18 cellular contexts compared by ENCODE assay signal in the genomic region with DNA sequence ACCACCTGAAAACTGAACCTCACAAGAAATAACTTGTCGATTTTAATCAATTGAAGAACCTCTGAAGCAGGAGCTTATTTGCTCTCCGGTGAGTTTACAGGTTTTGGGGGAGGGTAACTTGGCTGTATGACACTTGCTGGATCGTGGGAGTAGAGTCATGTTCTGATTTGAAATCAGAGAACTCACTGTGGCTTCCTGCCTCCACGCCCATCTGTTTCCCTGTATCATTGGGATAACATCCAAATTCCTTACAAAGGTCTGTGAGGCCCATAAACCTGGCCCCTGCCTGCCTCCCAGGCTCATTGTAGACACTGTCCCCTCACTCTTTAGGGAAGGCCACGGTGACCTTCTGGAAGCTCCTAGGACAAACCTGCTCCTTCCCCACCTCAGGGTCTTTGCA. TPM values are rescaled to one million over a fixed set of nuclear protein-coding genes. Genes with fewer than 3 reads are reported as not detected.
DNase-seq lines count a peak whose midpoint lies in the region; TF ChIP-seq lines count a peak whose summit lies in the region.
"Had no signal": no experiment of that assay in that cellular context is flagged by ENCODE, and none has a peak within 500 bp of the region (broad histone marks: within the 10 kb centered on the region; RNA-seq: fewer than 3 reads in every experiment).

No MANE protein-coding gene starts in this region.

- H3K4me1 Mint-ChIP-seq in activated T-cell treated with anti-CD3 and anti-CD28 coated beads, Interleukin-2, amount 50 U/mL, for 24 hours (ENCODE audit: low read depth), result peaks cover 49% of the 10 kb centered on the region

- peak overlapping the region; percentile 35 for H3K27ac Mint-ChIP-seq in activated T-cell treated with anti-CD3 and anti-CD28 coated beads, Interleukin-2, amount 50 U/mL, for 24 hours
- H3K27ac Mint-ChIP-seq: type B pancreatic cell had no signal

- in situ Hi-C loops in brain microvascular endothelial cell (cut with HindIII; ENCODE audit: low pct_ligation_motif_present, low sequenced_read_pairs), result no loop called here

- peaks cover 2% of the 10 kb centered on the region for H3K27me3 ChIP-seq in brain microvascular endothelial cell (replicated peaks)

- peaks cover 5% of the 10 kb centered on the region for H3K27me3 Mint-ChIP-seq in activated T-cell treated with anti-CD3 and anti-CD28 coated beads, Interleukin-2, amount 50 U/mL, for 24 hours

- no peak for TF ChIP-seq CTCF in brain microvascular endothelial cell (IDR thresholded peaks at IDR 0.05; ENCODE audit: low read depth, low read length, missing control alignments)

- H3K4me3 Mint-ChIP-seq in activated T-cell treated with anti-CD3 and anti-CD28 coated beads, Interleukin-2, amount 50 U/mL, for 24 hours, result no peak overlapping the region
- H3K4me3 Mint-ChIP-seq: neural crest cell, type B pancreatic cell had no signal

- no peak overlapping the region for H3K27ac ChIP-seq in brain microvascular endothelial cell
- H3K27ac ChIP-seq: gastroesophageal sphincter, HL-60 had no signal

- no peak for DNase-seq in activated T-cell treated with anti-CD3 and anti-CD28 coated beads, Interleukin-2, amount 50 U/mL, for 24 hours
- DNase-seq in activated T-cell treated with anti-CD3 and anti-CD28 coated beads for 4 hours (no peak), NCI-H226 (peak; percentile 59), cerebellum (ENCODE audit: low spot score) (peak; percentile 49), brain microvascular endothelial cell (no peak), DMS153 treated with DMSO at 0.1 percent for 48 hours (lab: John Stamatoyannopoulos, UW; ENCODE audit: unreplicated experiment) (no peak)
- DNase-seq in stimulated activated CD8-positive, alpha-beta memory T cell treated with anti-CD3 and anti-CD28 coated beads, Interleukin-4, amount 100 ng/mL, for 48 hours, result peak; percentile 27
- no peak for DNase-seq in stimulated activated CD4-positive, alpha-beta T cell treated with anti-CD3 and anti-CD28 coated beads, Interleukin-4, amount 100 ng/mL, for 1 hour
- DNase-seq: activated CD4-positive, CD25-positive, alpha-beta regulatory T cell; activated effector memory CD4-positive, alpha-beta T cell treated with anti-CD3 and anti-CD28 coated beads, Interleukin-2, amount 50 U/mL, for 16 hours; left cardiac atrium; MV-4-11; NCI-H510A had no signal

- H3K36me3 ChIP-seq in brain microvascular endothelial cell (replicated peaks), result no peaks in the 10 kb centered on the region
- H3K36me3 ChIP-seq: gastroesophageal sphincter had no signal

- no peak overlapping the region for H3K4me3 ChIP-seq in brain microvascular endothelial cell (ENCODE audit: low read depth, low read length)
- H3K4me3 ChIP-seq: gastroesophageal sphincter, skin epidermis had no signal

- H3K36me3 Mint-ChIP-seq in activated T-cell treated with anti-CD3 and anti-CD28 coated beads, Interleukin-2, amount 50 U/mL, for 24 hours (ENCODE audit: low read depth), result no peaks in the 10 kb centered on the region
- H3K36me3 Mint-ChIP-seq: type B pancreatic cell had no signal

- peaks cover 2% of the 10 kb centered on the region for H3K9me3 Mint-ChIP-seq in activated T-cell treated with anti-CD3 and anti-CD28 coated beads, Interleukin-2, amount 50 U/mL, for 24 hours
- H3K9me3 Mint-ChIP-seq: neural crest cell, type B pancreatic cell had no signal

RNA-seq across cellular contexts. Expression of gene C17orf67, which starts 48.3 kb away (rescaled TPM):
- total RNA-seq in cerebellum, result 1.5 TPM

RNA-seq across cellular contexts. Expression of gene DGKE, which starts 48.6 kb away (rescaled TPM):
- 22.9 TPM for total RNA-seq in cerebellum

Comparison
In these comparisons a context has a peak if more than half of its experiments do, and no peak if none do; other contexts are left out.
1. DNase-seq: peak in NCI-H226 (single experiment), cerebellum (single experiment) and stimulated activated CD8-positive, alpha-beta memory T cell treated with anti-CD3 and anti-CD28 coated beads, Interleukin-4, amount 100 ng/mL, for 48 hours (single experiment); none in activated T-cell treated with anti-CD3 and anti-CD28 coated beads, Interleukin-2, amount 50 U/mL, for 24 hours (single experiment), activated T-cell treated with anti-CD3 and anti-CD28 coated beads for 4 hours (single experiment), brain microvascular endothelial cell (single experiment), stimulated activated CD4-positive, alpha-beta T cell treated with anti-CD3 and anti-CD28 coated beads, Interleukin-4, amount 100 ng/mL, for 1 hour (single experiment) and DMS153 treated with DMSO at 0.1 percent for 48 hours (single experiment).